ENCODE assay signal across 9 cellular contexts in genomic region chr1:22694172-22694571, GRCh38. TPM values are rescaled to one million over a fixed set of nuclear protein-coding genes. Genes with fewer than 3 reads are reported as not detected.
"Had no signal": no experiment of that assay in that cellular context is flagged by ENCODE, and none has a peak within 500 bp of the region (broad histone marks: within the 10 kb centered on the region; RNA-seq: fewer than 3 reads in every experiment).

No MANE protein-coding gene starts in this region.

- H3K4me3 Mint-ChIP-seq: GM23338, H9, IgD-negative memory B cell had no signal

- H2AFZ ChIP-seq: GM23338 had no signal

- ATAC-seq: GM23338 had no signal

- H3K4me1 Mint-ChIP-seq: IgD-negative memory B cell had no signal

- H3K9me3 Mint-ChIP-seq: GM23338, H9, IgD-negative memory B cell had no signal

- H3K4me3 ChIP-seq: GM23338 had no signal

- FAIRE-seq: H1, H54 had no signal

- H3K27ac ChIP-seq: HL-60 had no signal

- DNase-seq: H9, HCEC 1CT, KG1 had no signal

- H3K4me2 ChIP-seq: GM23338 had no signal

- H3K27ac Mint-ChIP-seq: GM23338, IgD-negative memory B cell had no signal

- H3K36me3 Mint-ChIP-seq: IgD-negative memory B cell had no signal

RNA-seq across cellular contexts. Expression of gene EPHB2, which starts 16.5 kb away (rescaled TPM):
- polyA plus RNA-seq: IgD-negative memory B cell had no signal

RNA-seq across cellular contexts. Expression of gene C1QB, which starts 41.1 kb away (rescaled TPM):
- total RNA-seq: GM23338, H1, H9, HT1080 had no signal
- polyA plus RNA-seq: GM23338, H1, IgD-negative memory B cell had no signal

RNA-seq across cellular contexts. Expression of gene C1QC, which starts 50.7 kb away (rescaled TPM):
- total RNA-seq: GM23338, H1, H9, HT1080 had no signal
- polyA plus RNA-seq: GM23338, H1, IgD-negative memory B cell had no signal

RNA-seq across cellular contexts. Expression of gene C1QA, which starts 57.7 kb away (rescaled TPM):
- total RNA-seq: GM23338, H1, H9, HT1080 had no signal
- polyA plus RNA-seq: GM23338, H1, IgD-negative memory B cell had no signal
